In genomic region chr11:76772783-76773106, GRCh38 we compare ENCODE assay signal across 17 cellular contexts. TPM values are rescaled to one million over a fixed set of nuclear protein-coding genes. Genes with fewer than 3 reads are reported as not detected.
DNase-seq lines count a peak whose midpoint lies in the region; ATAC-seq and TF ChIP-seq lines count a peak whose summit lies in the region.
"Had no signal": no experiment of that assay in that cellular context is flagged by ENCODE, and none has a peak within 500 bp of the region (broad histone marks: within the 10 kb centered on the region; RNA-seq: fewer than 3 reads in every experiment).

No MANE protein-coding gene starts in this region.

- WGBS in liver, result 19% methylated on average over 5 of the region's 5 CpGs
- WGBS in spleen, 5 donors, result 62 to 75% (median 73%) methylated on average over 5 of the region's 5 CpGs

- DNase-seq in SJSA1 (ENCODE audit: low read depth in 1 of 2, low spot score in 2 of 2), result no peak
- DNase-seq in spleen, result no peak
- DNase-seq in superior temporal gyrus (ENCODE audit: extremely low spot score), result no peak
- no peak for DNase-seq in SKM-1 treated with dmso at 0.1 percent for 144 hours (lab: John Stamatoyannopoulos, UW; ENCODE audit: unreplicated experiment)
- no peak for DNase-seq in D341Med (ENCODE audit: low spot score)
- DNase-seq: CD4-positive, alpha-beta memory T cell; DMS79; MM.1S; NCI-H1694; NCI-H226; PC-3; SK-N-SH; T-helper 9 cell had no signal

- TF ChIP-seq CTCF in 22Rv1 (IDR thresholded peaks at IDR 0.05) (no peak), liver (IDR thresholded peaks at IDR 0.05; ENCODE audit: low read depth, low read length, missing input control) (no peak), spleen (IDR thresholded peaks at IDR 0.05 in 8 of 11, conservative IDR thresholded peaks at IDR 0.05 in 3 of 11) (no peak)

- TF ChIP-seq RAD21 in liver (IDR thresholded peaks at IDR 0.05), result no peak

- intact Hi-C loops in spleen (cut with DNase I; ENCODE audit: low total_unique reads), result no loop called here

- no peaks in the 10 kb centered on the region for H3K36me3 ChIP-seq in SJSA1
- no peaks in the 10 kb centered on the region for H3K36me3 ChIP-seq in liver (ENCODE audit: control insufficient read depth in 4 of 4, insufficient read depth in 3 of 4, low read depth in 1 of 4, low read length in 3 of 4)
- no peaks in the 10 kb centered on the region for H3K36me3 ChIP-seq in spleen

- H3K27ac ChIP-seq in 22Rv1, result peak overlapping the region; percentile 66; the same call in 1 of the 2 replicates
- peak overlapping the region; percentile 85; the same call in 1 of the 2 replicates for H3K27ac ChIP-seq in SJSA1
- H3K27ac ChIP-seq in liver (ENCODE audit: low read depth in 1 of 2, low read length in 2 of 2), result peak overlapping the region; percentile 91 to 92
- H3K27ac ChIP-seq in spleen, result peak overlapping the region in 5 of 8 donors; percentile 44 to 73 (median 45)

- H3K9me3 ChIP-seq in SJSA1 (replicated peaks) (no peaks in the 10 kb centered on the region), liver (ENCODE audit: control insufficient read depth in 4 of 4, low read length in 3 of 4) (peaks cover 0 to 6% (median under 1%) of the 10 kb centered on the region in 4 donors), spleen (peaks cover 4 to 31% (median 26%) of the 10 kb centered on the region in 8 donors)

- no peak for TF ChIP-seq POLR2A in spleen (IDR thresholded peaks at IDR 0.05)

- peak overlapping the region in 1 of 2 donors; percentile 39 for H3K9ac ChIP-seq in liver (ENCODE audit: low read depth in 1 of 2, low read length in 2 of 2)
- H3K9ac ChIP-seq: SK-N-SH had no signal

- H3K27me3 ChIP-seq in SJSA1 (replicated peaks), result no peaks in the 10 kb centered on the region
- H3K27me3 ChIP-seq in liver (ENCODE audit: control insufficient read depth in 4 of 4, insufficient read depth in 4 of 4, low read length in 3 of 4), result no peaks in the 10 kb centered on the region
- peaks cover 0 to 3% (median 0%) of the 10 kb centered on the region in 7 donors for H3K27me3 ChIP-seq in spleen (replicated peaks in 1 of 7)

- H3K4me1 ChIP-seq in SJSA1 (replicated peaks), result peaks cover 51% of the 10 kb centered on the region
- H3K4me1 ChIP-seq in liver (ENCODE audit: control insufficient read depth in 4 of 4, insufficient read depth in 4 of 4, low read length in 3 of 4), result peaks cover 22 to 68% (median 63%) of the 10 kb centered on the region in 4 donors
- H3K4me1 ChIP-seq in spleen, result peaks cover 17 to 71% (median 47%) of the 10 kb centered on the region in 6 donors

- no peak overlapping the region for H3K4me3 ChIP-seq in SJSA1
- H3K4me3 ChIP-seq in liver (ENCODE audit: low read depth in 1 of 3, low read length in 3 of 3), result no peak overlapping the region
- no peak overlapping the region for H3K4me3 ChIP-seq in spleen

- no peak for ATAC-seq in GM19452 (IDR thresholded peaks at IDR 0.05; ENCODE audit: unreplicated experiment)
- ATAC-seq: PC-3 had no signal

TF ChIP-seq in liver, 16 proteins besides CTCF, POLR2A, EP300 and RAD21:
- no peak for TF ChIP-seq TAF1 (conservative IDR thresholded peaks at IDR 0.05)
- TF ChIP-seq GABPA (IDR thresholded peaks at IDR 0.05 in 1 of 2, conservative IDR thresholded peaks at IDR 0.05 in 1 of 2), result no peak
- TF ChIP-seq FOXA2 (IDR thresholded peaks at IDR 0.05), result no peak
- no peak for TF ChIP-seq NR2F2 (IDR thresholded peaks at IDR 0.05)
- no peak for TF ChIP-seq JUND (IDR thresholded peaks at IDR 0.05)
- no peak for TF ChIP-seq MAX (IDR thresholded peaks at IDR 0.05)
- peak; percentile 73 for TF ChIP-seq SP1 (IDR thresholded peaks at IDR 0.05)
- no peak for TF ChIP-seq HNF4G (IDR thresholded peaks at IDR 0.05)
- TF ChIP-seq YY1 (IDR thresholded peaks at IDR 0.05), result no peak
- no peak for TF ChIP-seq REST (IDR thresholded peaks at IDR 0.05)
- TF ChIP-seq HNF4A (conservative IDR thresholded peaks at IDR 0.05), result no peak
- no peak for TF ChIP-seq ZBTB33 (IDR thresholded peaks at IDR 0.05)
- TF ChIP-seq RXRA (IDR thresholded peaks at IDR 0.05), result peak in 1 of 2 donors; percentile 62
- TF ChIP-seq EGR1 (IDR thresholded peaks at IDR 0.05; ENCODE audit: low read depth in 2 of 2), result no peak
- peak; percentile 5 for TF ChIP-seq ATF3 (IDR thresholded peaks at IDR 0.05)

RNA-seq across cellular contexts. Expression of gene TSKU, which starts 10.4 kb away (rescaled TPM):
- total RNA-seq in SJSA1 (2014; rRNA removed; shearing (Covaris generic)), result 19.5 and 19.8 TPM in 2 replicates
- total RNA-seq in liver (10 to 100 TPM in 1 of 2 donors, 1 to 10 TPM in 1; 3.3 to 33.7 TPM), spleen (10 to 100 TPM in 6 of 7 donors, 1 to 10 TPM in 1; 9.4 to 18.6 (median 13.1) TPM)
- polyA plus RNA-seq in liver (100 to 1,000 TPM in 1 of 2 donors, 10 to 100 TPM in 1; 58.3 to 492 TPM), spleen (1 to 10 TPM; 1.1 to 5.7 (median 1.8) TPM)
- total RNA-seq: CD4-positive, alpha-beta memory T cell had no signal
- polyA plus RNA-seq: IgD-negative memory B cell had no signal
